12 cellular contexts compared by ENCODE assay signal in the genomic region with DNA sequence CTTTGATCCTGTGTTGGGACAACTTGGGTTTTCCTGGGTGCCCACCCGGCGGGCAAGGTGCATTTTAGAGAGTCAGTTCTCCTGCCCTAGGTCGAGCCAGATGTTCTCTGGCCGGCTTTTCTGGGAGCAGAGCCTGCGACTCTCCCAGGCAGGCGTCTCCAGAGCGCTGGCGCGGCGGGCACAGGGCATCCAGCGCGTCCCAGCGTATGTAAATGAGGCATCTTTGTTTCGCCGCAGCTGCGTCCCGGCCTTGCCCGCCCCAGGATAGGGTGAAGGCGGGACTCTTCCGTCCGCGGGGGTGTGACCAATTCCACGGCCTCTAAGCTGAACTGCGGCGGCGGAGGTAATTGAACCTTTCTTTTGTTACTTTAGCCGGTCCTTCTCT. TPM values are rescaled to one million over a fixed set of nuclear protein-coding genes. Genes with fewer than 3 reads are reported as not detected.
DNase-seq lines count a peak whose midpoint lies in the region; ATAC-seq and TF ChIP-seq lines count a peak whose summit lies in the region.
"Had no signal": no experiment of that assay in that cellular context is flagged by ENCODE, and none has a peak within 500 bp of the region (broad histone marks: within the 10 kb centered on the region; RNA-seq: fewer than 3 reads in every experiment).

No MANE protein-coding gene starts in this region.

- H3K4me1 ChIP-seq in testis (peaks cover 3% of the 10 kb centered on the region), gastrocnemius medialis (no peaks in the 10 kb centered on the region)

- DNase-seq in NCI-H1417 (lab: John Stamatoyannopoulos, UW) (peak in 2 of 3 experiments; percentile 65 to 82), NCI-H1417 treated with DMSO at 0.1 percent for 48 hours (lab: John Stamatoyannopoulos, UW) (no peak), astrocyte of the spinal cord (ENCODE audit: low read depth, low spot score) (no peak), testis (peak; percentile 44), gastrocnemius medialis (no peak)
- no peak for DNase-seq in activated T-cell treated with anti-CD3 and anti-CD28 coated beads, Interleukin-2, amount 50 U/mL, for 24 hours
- DNase-seq: NCI-H146; stimulated activated CD4-positive, alpha-beta T cell treated with anti-CD3 and anti-CD28 coated beads, Interleukin-1b, Interleukin-23, amount 100 ng/mL, for 48 hours; SW 1271 had no signal

- no peaks in the 10 kb centered on the region for H3K36me3 Mint-ChIP-seq in activated T-cell treated with anti-CD3 and anti-CD28 coated beads, Interleukin-2, amount 50 U/mL, for 24 hours (ENCODE audit: low read depth)

- H3K36me3 ChIP-seq in testis (ENCODE audit: low read depth, missing control alignments) (no peaks in the 10 kb centered on the region), gastrocnemius medialis (no peaks in the 10 kb centered on the region)

- TF ChIP-seq CTCF in astrocyte of the spinal cord (IDR thresholded peaks at IDR 0.05; ENCODE audit: low read depth, low read length): no peak
- TF ChIP-seq CTCF in testis (IDR thresholded peaks at IDR 0.05): no peak
- no peak for TF ChIP-seq CTCF in gastrocnemius medialis (IDR thresholded peaks at IDR 0.05 in 4 of 5, conservative IDR thresholded peaks at IDR 0.05 in 1 of 5)

- H3K27me3 ChIP-seq in testis: no peaks in the 10 kb centered on the region
- peaks cover 50 to 57% (median 53%) of the 10 kb centered on the region in 3 donors for H3K27me3 ChIP-seq in gastrocnemius medialis

- peak overlapping the region; percentile 35 for H3K4me3 ChIP-seq in astrocyte of the spinal cord (ENCODE audit: low read depth, low read length)
- peak overlapping the region; percentile 53 for H3K4me3 ChIP-seq in iPS-11a (ENCODE audit: low read depth, low read length)
- H3K4me3 ChIP-seq in testis: peak overlapping the region in 1 of 2 donors; percentile 29
- H3K4me3 ChIP-seq in gastrocnemius medialis: no peak overlapping the region

- H3K27ac ChIP-seq in testis (no peak overlapping the region), gastrocnemius medialis (no peak overlapping the region)

- H3K9me3 Mint-ChIP-seq in activated T-cell treated with anti-CD3 and anti-CD28 coated beads, Interleukin-2, amount 50 U/mL, for 24 hours: peaks cover 7% of the 10 kb centered on the region

- TF ChIP-seq POLR2A in testis (IDR thresholded peaks at IDR 0.05): no peak
- TF ChIP-seq POLR2A in gastrocnemius medialis (IDR thresholded peaks at IDR 0.05): no peak

- WGBS in testis, 2 donors: 1% methylated on average over 27 of the region's 27 CpGs

- H3K27ac Mint-ChIP-seq in activated T-cell treated with anti-CD3 and anti-CD28 coated beads, Interleukin-2, amount 50 U/mL, for 24 hours: no peak overlapping the region

- H3K4me1 Mint-ChIP-seq in activated T-cell treated with anti-CD3 and anti-CD28 coated beads, Interleukin-2, amount 50 U/mL, for 24 hours (ENCODE audit: low read depth): no peaks in the 10 kb centered on the region

- intact Hi-C loops in testis (cut with DNase I; ENCODE audit: low total_unique reads) (no loop called here), gastrocnemius medialis (cut with DNase I; ENCODE audit: low total_unique reads) (no loop called here)

- no peak for ATAC-seq in gastrocnemius medialis
- ATAC-seq in GM18858 (IDR thresholded peaks at IDR 0.05; ENCODE audit: unreplicated experiment): no peak

- in situ Hi-C loops in astrocyte of the spinal cord (cut with HindIII; ENCODE audit: low sequenced_read_pairs) (no loop called here), gastrocnemius medialis (cut with MboI; ENCODE audit: low sequenced_read_pairs in 4 of 4) (no loop called here)

- H3K4me3 Mint-ChIP-seq in activated T-cell treated with anti-CD3 and anti-CD28 coated beads, Interleukin-2, amount 50 U/mL, for 24 hours: no peak overlapping the region

- H3K9me3 ChIP-seq in testis: no peaks in the 10 kb centered on the region
- H3K9me3 ChIP-seq in gastrocnemius medialis: no peaks in the 10 kb centered on the region

- peaks cover 66% of the 10 kb centered on the region for H3K27me3 Mint-ChIP-seq in activated T-cell treated with anti-CD3 and anti-CD28 coated beads, Interleukin-2, amount 50 U/mL, for 24 hours

RNA-seq across cellular contexts. Expression of a gene that starts 9.1 kb away (rescaled TPM):
- 10 to 100 TPM; 12.4 to 23.5 TPM for total RNA-seq in testis
- polyA plus RNA-seq in testis (ENCODE audit: insufficient read depth, low read depth, low replicate concordance): 1.1 TPM
- total RNA-seq in gastrocnemius medialis: 1 to 10 TPM in 2 of 4 donors, under 1 TPM in 2; 0.39 to 5.1 (median 0.79) TPM
- total RNA-seq: mesenteric fat pad had no signal

Comparison
In these comparisons a context has a peak if more than half of its experiments do, and no peak if none do; other contexts are left out.
1. DNase-seq: peak in NCI-H1417 (2 of 3) and testis (single experiment); none in NCI-H1417 treated with DMSO at 0.1 percent for 48 hours (single experiment), astrocyte of the spinal cord (single experiment), gastrocnemius medialis (0 of 2) and activated T-cell treated with anti-CD3 and anti-CD28 coated beads, Interleukin-2, amount 50 U/mL, for 24 hours (single experiment).
2. H3K4me3 ChIP-seq: peak in astrocyte of the spinal cord (single experiment) and iPS-11a (single experiment); none in gastrocnemius medialis (0 of 4).